10 cellular contexts compared by ENCODE assay signal in genomic region chr2:23760746-23761145, GRCh38.
DNase-seq lines count a peak whose midpoint lies in the region; ATAC-seq, FAIRE-seq and TF ChIP-seq lines count a peak whose summit lies in the region.
"Had no signal": no experiment of that assay in that cellular context is flagged by ENCODE, and none has a peak within 500 bp of the region (broad histone marks: within the 10 kb centered on the region; RNA-seq: fewer than 3 reads in every experiment).

No MANE protein-coding gene starts in this region.

- H3K9ac ChIP-seq in keratinocyte (ENCODE audit: control insufficient read depth, extremely low read depth, insufficient read depth, low read length): no peak overlapping the region

- H3K36me3 ChIP-seq in keratinocyte (ENCODE audit: control insufficient read depth in 2 of 2, extremely low read depth in 1 of 2, insufficient read depth in 2 of 2, low read length in 2 of 2): peaks cover 0 to 1% of the 10 kb centered on the region in 2 experiments

- ATAC-seq in activated CD8-positive, alpha-beta T cell treated with anti-CD3 and anti-CD28 coated beads for 36 hours: no peak
- no peak for ATAC-seq in HG02885 (IDR thresholded peaks at IDR 0.05; ENCODE audit: poor library complexity, unreplicated experiment)
- ATAC-seq in HG03159 (IDR thresholded peaks at IDR 0.05; ENCODE audit: unreplicated experiment): no peak
- no peak for ATAC-seq in HG02870 (IDR thresholded peaks at IDR 0.05; ENCODE audit: unreplicated experiment)

- H3K27ac ChIP-seq in AG04450 (ENCODE audit: low read depth, low read length) (no peak overlapping the region), keratinocyte (ENCODE audit: control insufficient read depth, insufficient read depth, low read length) (no peak overlapping the region)
- H3K27ac ChIP-seq: neutrophil had no signal

- POLR2A ChIA-PET in AG04450 (lab: Yijun Ruan, JAX): no interaction called here
- POLR2A ChIA-PET in activated CD8-positive, alpha-beta T cell treated with anti-CD3 and anti-CD28 coated beads for 36 hours (lab: Charles Lee): no interaction called here

- dilution Hi-C loops in keratinocyte (cut with MboI; ENCODE audit: extremely low pct_ligation_motif_present, low sequenced_read_pairs): no loop called here

- no peaks in the 10 kb centered on the region for H3K9me1 ChIP-seq in keratinocyte (ENCODE audit: control insufficient read depth, extremely low read depth, insufficient read depth, low read length)

- intact Hi-C loops in activated CD8-positive, alpha-beta T cell treated with anti-CD3 and anti-CD28 coated beads for 36 hours (cut with micrococcal nuclease): no loop called here

- peaks cover 34% of the 10 kb centered on the region for H3K4me1 ChIP-seq in keratinocyte (ENCODE audit: control insufficient read depth, extremely low read depth, insufficient read depth, low read length)

- no peaks in the 10 kb centered on the region for H3K79me2 ChIP-seq in keratinocyte (ENCODE audit: control insufficient read depth, insufficient read depth, low read length)

- no peak overlapping the region for H3K4me2 ChIP-seq in keratinocyte (ENCODE audit: control insufficient read depth, extremely low read depth, insufficient read depth, low read depth, low read length)

- H3K27me3 Mint-ChIP-seq in activated CD8-positive, alpha-beta T cell treated with anti-CD3 and anti-CD28 coated beads for 36 hours: no peaks in the 10 kb centered on the region

- H3K27me3 ChIP-seq in AG04450 (ENCODE audit: control insufficient read depth, insufficient read depth, low read length) (no peaks in the 10 kb centered on the region), keratinocyte (ENCODE audit: control insufficient read depth, extremely low read depth, insufficient read depth, low read length) (no peaks in the 10 kb centered on the region)
- H3K27me3 ChIP-seq: neutrophil had no signal

- FAIRE-seq in TTC549 (lab: Jason Lieb, UNC): peak; percentile 89
- no peak for FAIRE-seq in keratinocyte (lab: Jason Lieb, UNC)

- peak; percentile 47 for TF ChIP-seq CTCF in AG04450 (IDR thresholded peaks at IDR 0.05; ENCODE audit: low read depth, low read length)
- TF ChIP-seq CTCF in keratinocyte (optimal IDR thresholded peaks at IDR 0.05 in 1 of 3, IDR thresholded peaks at IDR 0.05 in 1 of 3, conservative IDR thresholded peaks at IDR 0.05 in 1 of 3; ENCODE audit: extremely low read depth in 1 of 3, insufficient read depth in 2 of 3, low read length in 3 of 3): peak in 2 of 3 experiments; percentile 8 to 11
- TF ChIP-seq CTCF in activated CD8-positive, alpha-beta T cell treated with anti-CD3 and anti-CD28 coated beads for 36 hours (IDR thresholded peaks at IDR 0.05): no peak

- H3K4me1 Mint-ChIP-seq in activated CD8-positive, alpha-beta T cell treated with anti-CD3 and anti-CD28 coated beads for 36 hours (ENCODE audit: low read depth): peaks cover 4% of the 10 kb centered on the region

- no peaks in the 10 kb centered on the region for H4K20me1 ChIP-seq in keratinocyte (ENCODE audit: control insufficient read depth, extremely low read depth, insufficient read depth, low read length)

- no peak overlapping the region for H2AFZ ChIP-seq in keratinocyte (ENCODE audit: control insufficient read depth, low read length)

- CTCF ChIA-PET in AG04450 (lab: Charles Lee): interaction anchor here (0.7 to 4.6 kb wide), 9 partner anchors 10 to 1404 kb away, joined by 3 to 12 read pairs (median 4); no protein-coding TSS in a partner anchor
- CTCF ChIA-PET in activated CD8-positive, alpha-beta T cell treated with anti-CD3 and anti-CD28 coated beads for 36 hours (lab: Charles Lee): interaction anchor here (0.9 to 2.6 kb wide), 5 partner anchors 9 to 143 kb away, joined by 3 to 5 read pairs (median 4); no protein-coding TSS in a partner anchor

- peak; percentile 43 for DNase-seq in AG04450 (ENCODE audit: low read depth, low spot score)
- peak; percentile 39 for DNase-seq in HT-29 (ENCODE audit: low spot score)
- DNase-seq in keratinocyte (ENCODE audit: low read depth, low spot score): no peak
- no peak for DNase-seq in activated CD8-positive, alpha-beta T cell treated with anti-CD3 and anti-CD28 coated beads for 36 hours
- DNase-seq: activated CD8-positive, alpha-beta memory T cell treated with anti-CD3 and anti-CD28 coated beads, Interleukin-2, amount 50 U/mL, for 4 hours had no signal

- H3K36me3 Mint-ChIP-seq in activated CD8-positive, alpha-beta T cell treated with anti-CD3 and anti-CD28 coated beads for 36 hours (ENCODE audit: low read depth): peaks cover 20% of the 10 kb centered on the region

- no peak overlapping the region for H3K4me3 ChIP-seq in AG04450 (ENCODE audit: low read depth, low read length)
- H3K4me3 ChIP-seq in keratinocyte (ENCODE audit: control insufficient read depth in 2 of 3, extremely low read depth in 1 of 3, insufficient read depth in 2 of 3, low read depth in 1 of 3, low read length in 3 of 3): no peak overlapping the region

- H3K9me3 Mint-ChIP-seq in activated CD8-positive, alpha-beta T cell treated with anti-CD3 and anti-CD28 coated beads for 36 hours: no peaks in the 10 kb centered on the region

- H3K9me3 ChIP-seq in AG04450 (ENCODE audit: control insufficient read depth, insufficient read depth, low read length): no peaks in the 10 kb centered on the region
- no peaks in the 10 kb centered on the region for H3K9me3 ChIP-seq in keratinocyte (ENCODE audit: control insufficient read depth, low read depth, low read length)
- H3K9me3 ChIP-seq: neutrophil had no signal

- no peak overlapping the region for H3K27ac Mint-ChIP-seq in activated CD8-positive, alpha-beta T cell treated with anti-CD3 and anti-CD28 coated beads for 36 hours

- H3K4me3 Mint-ChIP-seq in activated CD8-positive, alpha-beta T cell treated with anti-CD3 and anti-CD28 coated beads for 36 hours: no peak overlapping the region

Comparison
In these comparisons a context has a peak if more than half of its experiments do, and no peak if none do; other contexts are left out.
1. DNase-seq: peak in AG04450 (single experiment) and HT-29 (single experiment); none in keratinocyte (single experiment) and activated CD8-positive, alpha-beta T cell treated with anti-CD3 and anti-CD28 coated beads for 36 hours (single experiment).